8 cellular contexts compared by ENCODE assay signal in the genomic region with DNA sequence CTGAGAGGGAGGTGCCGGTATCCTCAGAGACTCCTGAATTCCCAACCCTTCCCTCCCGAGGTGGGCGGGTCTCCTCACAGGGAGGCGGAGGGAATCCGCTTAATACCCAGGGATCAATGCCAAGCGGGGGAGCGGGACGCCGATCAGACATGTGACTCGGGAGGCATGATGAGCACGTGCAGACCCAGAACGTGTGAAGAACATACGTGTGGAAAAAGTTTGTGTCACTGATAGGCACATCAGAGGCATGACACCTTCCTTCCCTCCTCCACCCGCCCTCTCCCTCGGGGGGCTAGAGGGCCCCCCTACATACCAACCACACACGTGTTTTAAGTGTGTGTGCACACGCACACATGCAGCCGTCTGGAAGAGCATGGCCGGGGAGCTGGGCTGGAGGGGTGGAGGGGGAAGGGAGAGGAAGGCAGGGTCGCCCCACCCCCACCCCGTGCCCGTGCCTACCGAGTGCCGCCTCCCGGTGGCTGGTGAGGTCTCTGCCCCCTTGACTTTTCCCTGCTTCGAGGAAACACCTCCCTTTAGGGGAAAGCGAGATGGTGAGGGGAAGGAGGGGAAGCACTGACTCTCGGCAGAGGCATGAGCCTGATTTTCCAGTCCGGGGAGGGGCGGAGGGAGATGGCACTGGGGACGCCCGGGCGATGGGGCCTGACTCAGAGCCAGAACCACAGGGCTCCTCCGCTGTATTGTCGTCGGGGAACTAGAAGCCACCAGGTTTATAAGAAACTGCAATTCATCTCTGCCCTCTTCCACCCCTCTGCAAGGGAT. TPM values are rescaled to one million over a fixed set of nuclear protein-coding genes. Genes with fewer than 3 reads are reported as not detected.
DNase-seq lines count a peak whose midpoint lies in the region; ATAC-seq and TF ChIP-seq lines count a peak whose summit lies in the region.

No MANE protein-coding gene starts in this region.

- intact Hi-C loops in CD14-positive monocyte (cut with micrococcal nuclease), result no loop called here

- H3K27me3 Mint-ChIP-seq in CD14-positive monocyte (ENCODE audit: low read depth in 3 of 3), result peaks cover 60 to 74% (median 61%) of the 10 kb centered on the region in 3 donors

- peak overlapping the region in 1 of 2 donors; percentile 51 for H3K4me3 Mint-ChIP-seq in CD14-positive monocyte

- peak; percentile 46 for ATAC-seq in HG02678 (IDR thresholded peaks at IDR 0.05; ENCODE audit: unreplicated experiment)
- ATAC-seq in HG03565 (IDR thresholded peaks at IDR 0.05; ENCODE audit: unreplicated experiment), result no peak
- ATAC-seq in HG03439 (IDR thresholded peaks at IDR 0.05; ENCODE audit: unreplicated experiment), result no peak

- DNase-seq in CD14-positive monocyte (ENCODE audit: low spot score), result peak; percentile 64
- DNase-seq in activated CD4-positive, CD25-positive, alpha-beta regulatory T cell (lab: John Stamatoyannopoulos, UW), result peak; percentile 28 to 90 (median 60)
- DNase-seq in central memory CD4-positive, alpha-beta T cell, result peak; percentile 38
- DNase-seq in stimulated activated CD4-positive, alpha-beta T cell treated with anti-CD3 and anti-CD28 coated beads, Interleukin-2, amount 100 ng/mL, for 24 hours, result peak; percentile 96 to 97
- DNase-seq in KG1 (lab: John Stamatoyannopoulos, UW), result no peak

- no peaks in the 10 kb centered on the region for H3K36me3 Mint-ChIP-seq in CD14-positive monocyte

- no peak overlapping the region for H3K27ac Mint-ChIP-seq in CD14-positive monocyte

- no peak for TF ChIP-seq CTCF in CD14-positive monocyte (IDR thresholded peaks at IDR 0.05)

- peaks cover 22% of the 10 kb centered on the region for H3K4me1 Mint-ChIP-seq in CD14-positive monocyte

- peaks cover 0 to 5% (median 0%) of the 10 kb centered on the region in 7 donors for H3K9me3 Mint-ChIP-seq in CD14-positive monocyte

RNA-seq across cellular contexts. Expression of a gene that starts 12.1 kb away (rescaled TPM):
- polyA plus RNA-seq in CD14-positive monocyte, result under 1 TPM; 0.13 to 0.16 TPM

RNA-seq across cellular contexts. Expression of a gene that starts 27.0 kb away (rescaled TPM):
- polyA plus RNA-seq in CD14-positive monocyte, result under 1 TPM; 0.22 to 0.45 TPM
